ENCODE assay signal across 13 cellular contexts in genomic region chr17:29195465-29196081, GRCh38. TPM values are rescaled to one million over a fixed set of nuclear protein-coding genes. Genes with fewer than 3 reads are reported as not detected.
DNase-seq lines count a peak whose midpoint lies in the region; ATAC-seq and TF ChIP-seq lines count a peak whose summit lies in the region.
"Had no signal": no experiment of that assay in that cellular context is flagged by ENCODE, and none has a peak within 500 bp of the region (broad histone marks: within the 10 kb centered on the region; RNA-seq: fewer than 3 reads in every experiment).

No MANE protein-coding gene starts in this region.

- H3K27ac Mint-ChIP-seq in CD8-positive, alpha-beta memory T cell = no peak overlapping the region
- H3K27ac Mint-ChIP-seq: activated T-cell treated with anti-CD3 and anti-CD28 coated beads, Interleukin-2, amount 50 U/mL, for 24 hours; T-cell had no signal

- no peak for TF ChIP-seq POLR2A in sigmoid colon (IDR thresholded peaks at IDR 0.05)

- H4K20me1 ChIP-seq in OCI-LY1 (ENCODE audit: insufficient read depth, low read length) = no peaks in the 10 kb centered on the region

- DNase-seq in left cardiac atrium (no peak), cardiac septum (ENCODE audit: low spot score) (no peak), epidermal melanocyte (ENCODE audit: insufficient read length, low spot score) (peak; percentile 65), colonic mucosa (no peak), sigmoid colon (no peak)
- DNase-seq in CD8-positive, alpha-beta memory T cell = no peak
- DNase-seq: activated T-cell treated with anti-CD3 and anti-CD28 coated beads, Interleukin-2, amount 50 U/mL, for 24 hours; BE2C; NCI-H1930 had no signal

- WGBS in sigmoid colon, 2 donors = 41 to 74% methylated on average over 10 of the region's 10 CpGs

- peaks cover 6 to 39% of the 10 kb centered on the region in 2 donors for H3K27me3 Mint-ChIP-seq in CD8-positive, alpha-beta memory T cell

- peak overlapping the region; percentile 42 for H3K4me2 ChIP-seq in OCI-LY1 (ENCODE audit: low read length)

- no peak overlapping the region for H3K4me3 Mint-ChIP-seq in CD8-positive, alpha-beta memory T cell
- H3K4me3 Mint-ChIP-seq: activated T-cell treated with anti-CD3 and anti-CD28 coated beads, Interleukin-2, amount 50 U/mL, for 24 hours; T-cell had no signal

- no peaks in the 10 kb centered on the region for H3K4me1 Mint-ChIP-seq in CD8-positive, alpha-beta memory T cell

- no peak overlapping the region; the same call in 1 of the 2 replicates for H3K9ac ChIP-seq in OCI-LY1 (ENCODE audit: low read length)
- H3K9ac ChIP-seq in colonic mucosa (ENCODE audit: low read depth in 2 of 2, low read length in 2 of 2) = no peak overlapping the region

- peaks cover 21% of the 10 kb centered on the region for H3K4me1 ChIP-seq in OCI-LY1 (ENCODE audit: insufficient read depth, low read length, severe bottlenecking)
- H3K4me1 ChIP-seq in CD8-positive, alpha-beta memory T cell (ENCODE audit: insufficient read depth, low read length) = no peaks in the 10 kb centered on the region
- no peaks in the 10 kb centered on the region for H3K4me1 ChIP-seq in colonic mucosa
- H3K4me1 ChIP-seq in sigmoid colon = no peaks in the 10 kb centered on the region
- H3K4me1 ChIP-seq: BE2C had no signal

- intact Hi-C loops in left cardiac atrium (cut with DNase I) (no loop called here), cardiac septum (cut with DNase I) (no loop called here), colonic mucosa (cut with DNase I) (no loop called here), sigmoid colon (cut with DNase I) (no loop called here)

- H3K36me3 ChIP-seq in OCI-LY1 (ENCODE audit: insufficient read depth, low read length) (no peaks in the 10 kb centered on the region), colonic mucosa (no peaks in the 10 kb centered on the region), sigmoid colon (no peaks in the 10 kb centered on the region)
- H3K36me3 ChIP-seq in CD8-positive, alpha-beta memory T cell (ENCODE audit: insufficient read depth, low read length) = no peaks in the 10 kb centered on the region
- H3K36me3 ChIP-seq: BE2C had no signal

- H3K27ac ChIP-seq in OCI-LY1 (ENCODE audit: low read depth, low read length, poor library complexity, severe bottlenecking) (peak overlapping the region; percentile 15), colonic mucosa (no peak overlapping the region), sigmoid colon (no peak overlapping the region)
- no peak overlapping the region for H3K27ac ChIP-seq in CD8-positive, alpha-beta memory T cell (ENCODE audit: low read depth, low read length)

- no peak overlapping the region for H2AFZ ChIP-seq in OCI-LY1 (ENCODE audit: low read length)

- no peaks in the 10 kb centered on the region for H3F3A ChIP-seq in OCI-LY1 (ENCODE audit: insufficient read depth, low read length)

- no peaks in the 10 kb centered on the region for H3K9me3 Mint-ChIP-seq in CD8-positive, alpha-beta memory T cell
- H3K9me3 Mint-ChIP-seq: activated T-cell treated with anti-CD3 and anti-CD28 coated beads, Interleukin-2, amount 50 U/mL, for 24 hours; T-cell had no signal

- POLR2A ChIA-PET in CD8-positive, alpha-beta memory T cell (lab: Charles Lee) = no interaction called here

- no peaks in the 10 kb centered on the region for H3K9me3 ChIP-seq in OCI-LY1 (ENCODE audit: low read length)
- no peaks in the 10 kb centered on the region for H3K9me3 ChIP-seq in CD8-positive, alpha-beta memory T cell (ENCODE audit: low read length)
- no peaks in the 10 kb centered on the region for H3K9me3 ChIP-seq in colonic mucosa
- H3K9me3 ChIP-seq in sigmoid colon = no peaks in the 10 kb centered on the region
- H3K9me3 ChIP-seq: BE2C had no signal

- H3K79me2 ChIP-seq in OCI-LY1 (ENCODE audit: insufficient read depth, low read length) = no peaks in the 10 kb centered on the region

- no peaks in the 10 kb centered on the region for H3K9me2 ChIP-seq in OCI-LY1 (ENCODE audit: low read depth, low read length)

- CTCF ChIA-PET in CD8-positive, alpha-beta memory T cell (lab: Charles Lee) = interaction anchor here (1.0 to 4.8 kb wide), 4 partner anchors 10 to 47 kb away, joined by 3 to 18 read pairs (median 7); partner anchors contain the start of gene MYO18A

- ATAC-seq in left cardiac atrium (peak; percentile 23 to 51), HG03108 (IDR thresholded peaks at IDR 0.05; ENCODE audit: unreplicated experiment) (no peak)
- ATAC-seq: T-cell had no signal

- TF ChIP-seq EP300 in sigmoid colon (IDR thresholded peaks at IDR 0.05) = no peak

- TF ChIP-seq CTCF in OCI-LY1 (IDR thresholded peaks at IDR 0.05; ENCODE audit: low read length) = no peak
- no peak for TF ChIP-seq CTCF in colonic mucosa (IDR thresholded peaks at IDR 0.05)
- no peak for TF ChIP-seq CTCF in sigmoid colon (IDR thresholded peaks at IDR 0.05)

- H3K36me3 Mint-ChIP-seq in CD8-positive, alpha-beta memory T cell = no peaks in the 10 kb centered on the region
- H3K36me3 Mint-ChIP-seq: T-cell had no signal

- no peaks in the 10 kb centered on the region; the same call in 1 of the 2 replicates for H3K27me3 ChIP-seq in OCI-LY1 (ENCODE audit: insufficient read depth, low read length)
- no peaks in the 10 kb centered on the region for H3K27me3 ChIP-seq in CD8-positive, alpha-beta memory T cell (ENCODE audit: insufficient read depth, low read length, poor library complexity, severe bottlenecking)
- H3K27me3 ChIP-seq in colonic mucosa = no peaks in the 10 kb centered on the region
- peaks cover 0 to 4% (median 0%) of the 10 kb centered on the region in 3 donors for H3K27me3 ChIP-seq in sigmoid colon
- H3K27me3 ChIP-seq: BE2C had no signal

- H3K4me3 ChIP-seq in OCI-LY1 (ENCODE audit: low read depth, low read length, poor library complexity, severe bottlenecking) (no peak overlapping the region), colonic mucosa (no peak overlapping the region), sigmoid colon (no peak overlapping the region)
- H3K4me3 ChIP-seq in CD8-positive, alpha-beta memory T cell (ENCODE audit: low read length) = no peak overlapping the region

RNA-seq across cellular contexts. Expression of gene MYO18A, which starts 15.4 kb away (rescaled TPM):
- total RNA-seq in left cardiac atrium (100 to 1,000 TPM; 179 to 190 TPM), cardiac septum (317 TPM), colonic mucosa (100 to 1,000 TPM in 1 of 2 donors, 10 to 100 TPM in 1; 63.3 to 112 TPM), sigmoid colon (10 to 100 TPM; 28.2 to 90.3 (median 53.4) TPM)
- total RNA-seq in CD8-positive, alpha-beta memory T cell = 10 to 100 TPM; 34.0 to 39.7 TPM
- polyA plus RNA-seq in CD8-positive, alpha-beta memory T cell = 39.7 TPM
- 10 to 100 TPM; 24.0 to 92.6 (median 39.8) TPM for polyA plus RNA-seq in sigmoid colon

RNA-seq across cellular contexts. Expression of gene CRYBA1, which starts 51.1 kb away (rescaled TPM):
- total RNA-seq in left cardiac atrium (not detected), cardiac septum (not detected), colonic mucosa (not detected), sigmoid colon (not detected)
- total RNA-seq in CD8-positive, alpha-beta memory T cell = not detected
- not detected for polyA plus RNA-seq in CD8-positive, alpha-beta memory T cell
- not detected for polyA plus RNA-seq in sigmoid colon
- total RNA-seq: dermis microvascular lymphatic vessel endothelial cell, T-cell had no signal
